In genomic region chr4:118849867-118850812, GRCh38 we compare ENCODE assay signal across 2 cellular contexts.
A peak's percentile ranks its signal among the peaks of the same experiment; 100 is the strongest.
TF ChIP-seq lines count a peak whose summit lies in the region.

No MANE protein-coding gene starts in this region.

TF ChIP-seq in GM12878, 131 proteins besides CTCF, POLR2A, EP300 and RAD21:
- peak; percentile 56; the same call in 1 of the 2 replicates for TF ChIP-seq POLR2AphosphoS5 (IDR thresholded peaks at IDR 0.05; ENCODE audit: low read length)
- no peak for TF ChIP-seq NR2C2 (IDR thresholded peaks at IDR 0.05; ENCODE audit: borderline replicate concordance, control insufficient read depth, insufficient read length, low read depth)
- TF ChIP-seq ETV6 (conservative IDR thresholded peaks at IDR 0.05 in 1 of 2, IDR thresholded peaks at IDR 0.05 in 1 of 2; ENCODE audit: borderline replicate concordance in 1 of 2, low read depth in 1 of 2) = no peak
- no peak for TF ChIP-seq IKZF1 (conservative IDR thresholded peaks at IDR 0.05)
- no peak for TF ChIP-seq NFIC (IDR thresholded peaks at IDR 0.05; ENCODE audit: low read depth, low read length)
- peak; percentile 46; the same call in 1 of the 2 replicates for TF ChIP-seq TAF1 (IDR thresholded peaks at IDR 0.05; ENCODE audit: borderline replicate concordance, low read depth, low read length)
- TF ChIP-seq NBN (IDR thresholded peaks at IDR 0.05) = peak; percentile 72; the same call in 1 of the 2 replicates
- no peak for TF ChIP-seq BCL3 (IDR thresholded peaks at IDR 0.05; ENCODE audit: borderline replicate concordance, insufficient read depth, low read depth, low read length, poor library complexity, severe bottlenecking)
- TF ChIP-seq, protein P1, sequence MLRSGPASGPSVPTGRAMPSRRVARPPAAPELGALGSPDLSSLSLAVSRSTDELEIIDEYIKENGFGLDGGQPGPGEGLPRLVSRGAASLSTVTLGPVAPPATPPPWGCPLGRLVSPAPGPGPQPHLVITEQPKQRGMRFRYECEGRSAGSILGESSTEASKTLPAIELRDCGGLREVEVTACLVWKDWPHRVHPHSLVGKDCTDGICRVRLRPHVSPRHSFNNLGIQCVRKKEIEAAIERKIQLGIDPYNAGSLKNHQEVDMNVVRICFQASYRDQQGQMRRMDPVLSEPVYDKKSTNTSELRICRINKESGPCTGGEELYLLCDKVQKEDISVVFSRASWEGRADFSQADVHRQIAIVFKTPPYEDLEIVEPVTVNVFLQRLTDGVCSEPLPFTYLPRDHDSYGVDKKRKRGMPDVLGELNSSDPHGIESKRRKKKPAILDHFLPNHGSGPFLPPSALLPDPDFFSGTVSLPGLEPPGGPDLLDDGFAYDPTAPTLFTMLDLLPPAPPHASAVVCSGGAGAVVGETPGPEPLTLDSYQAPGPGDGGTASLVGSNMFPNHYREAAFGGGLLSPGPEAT (IDR thresholded peaks at IDR 0.05; ENCODE audit: low read depth) = 0 out of 2 replicates have a peak, but pooled peaks have one; percentile 17
- no peak for TF ChIP-seq SUPT20H (IDR thresholded peaks at IDR 0.05; ENCODE audit: borderline replicate concordance, control insufficient read depth, low read depth, low read length)
- TF ChIP-seq TBL1XR1 (IDR thresholded peaks at IDR 0.05; ENCODE audit: low read depth, low read length) = no peak
- no peak for TF ChIP-seq NFXL1 (IDR thresholded peaks at IDR 0.05; ENCODE audit: borderline replicate concordance)
- TF ChIP-seq MYB (IDR thresholded peaks at IDR 0.05; ENCODE audit: borderline replicate concordance, low read depth, low read length) = no peak
- peak; percentile 65; the same call in 1 of the 2 replicates for TF ChIP-seq HDGF (IDR thresholded peaks at IDR 0.05)
- TF ChIP-seq, protein P2, sequence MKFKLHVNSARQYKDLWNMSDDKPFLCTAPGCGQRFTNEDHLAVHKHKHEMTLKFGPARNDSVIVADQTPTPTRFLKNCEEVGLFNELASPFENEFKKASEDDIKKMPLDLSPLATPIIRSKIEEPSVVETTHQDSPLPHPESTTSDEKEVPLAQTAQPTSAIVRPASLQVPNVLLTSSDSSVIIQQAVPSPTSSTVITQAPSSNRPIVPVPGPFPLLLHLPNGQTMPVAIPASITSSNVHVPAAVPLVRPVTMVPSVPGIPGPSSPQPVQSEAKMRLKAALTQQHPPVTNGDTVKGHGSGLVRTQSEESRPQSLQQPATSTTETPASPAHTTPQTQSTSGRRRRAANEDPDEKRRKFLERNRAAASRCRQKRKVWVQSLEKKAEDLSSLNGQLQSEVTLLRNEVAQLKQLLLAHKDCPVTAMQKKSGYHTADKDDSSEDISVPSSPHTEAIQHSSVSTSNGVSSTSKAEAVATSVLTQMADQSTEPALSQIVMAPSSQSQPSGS (IDR thresholded peaks at IDR 0.05; ENCODE audit: low read length) = no peak
- TF ChIP-seq ZSCAN29 (IDR thresholded peaks at IDR 0.05) = no peak
TF ChIP-seq in GM12878: peak in this region for 5.

TF ChIP-seq in HepG2, 621 proteins besides CTCF, POLR2A, EP300 and RAD21:
- TF ChIP-seq IRF2 (CRISPR knock-in tag; IDR thresholded peaks at IDR 0.05) = peak; percentile 67; the same call in 1 of the 2 replicates
- TF ChIP-seq ELF1 (CRISPR knock-in tag; IDR thresholded peaks at IDR 0.05) = peak; percentile 55
- TF ChIP-seq SAP130 (CRISPR knock-in tag; IDR thresholded peaks at IDR 0.05; ENCODE audit: low read depth) = peak; percentile 31; the same call in 1 of the 2 replicates
- no peak for TF ChIP-seq HES4 (CRISPR knock-in tag; IDR thresholded peaks at IDR 0.05; ENCODE audit: borderline replicate concordance)
- TF ChIP-seq ZNF3 (CRISPR knock-in tag; IDR thresholded peaks at IDR 0.05) = no peak
- no peak for TF ChIP-seq PAF1 (CRISPR knock-in tag; IDR thresholded peaks at IDR 0.05)
